Comparison of ENCODE assay signal across 26 cellular contexts in the genomic region with DNA sequence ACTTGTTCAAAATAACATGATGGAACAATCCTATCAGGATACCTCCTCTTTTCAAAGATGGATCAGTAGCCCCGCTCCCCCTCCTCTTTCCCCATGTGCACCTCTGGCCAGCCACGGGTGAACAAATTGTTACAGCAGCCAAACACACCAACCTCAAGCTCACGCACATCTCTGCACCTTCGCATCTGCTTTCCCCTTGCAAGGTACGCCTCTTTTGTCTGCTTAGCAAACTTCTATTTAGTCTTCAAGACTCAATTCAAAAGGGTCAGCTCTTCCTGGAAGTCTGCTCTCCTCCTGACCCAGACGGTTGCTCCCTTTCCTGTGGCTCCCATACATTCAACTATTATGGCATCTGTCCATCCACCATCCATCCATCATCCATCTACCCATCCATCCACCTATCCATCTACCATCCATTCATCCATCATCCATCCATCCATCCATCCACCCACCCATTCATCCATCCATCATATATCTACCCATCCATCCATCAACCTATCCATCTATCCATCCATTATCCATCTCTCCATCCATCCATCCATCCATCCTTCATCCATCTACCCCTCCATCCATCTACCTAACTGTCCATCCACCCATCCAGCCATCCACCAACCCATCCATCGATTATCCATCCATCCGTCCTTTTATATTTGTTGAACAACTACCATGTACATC. TPM values are rescaled to one million over a fixed set of nuclear protein-coding genes. Genes with fewer than 3 reads are reported as not detected.
"Had no signal": no experiment of that assay in that cellular context is flagged by ENCODE, and none has a peak within 500 bp of the region (broad histone marks: within the 10 kb centered on the region; RNA-seq: fewer than 3 reads in every experiment).

No MANE protein-coding gene starts in this region.

- H3K4me1 ChIP-seq: foreskin keratinocyte, uterus had no signal

- H3K9me3 ChIP-seq: body of pancreas, left ventricle myocardium inferior, tibial nerve, uterus had no signal

- ATAC-seq: body of pancreas, foreskin keratinocyte had no signal

- DNase-seq: activated CD4-positive, alpha-beta T cell treated with anti-CD3 and anti-CD28 coated beads for 1 hour; activated CD8-positive, alpha-beta memory T cell treated with anti-CD3 and anti-CD28 coated beads for 24 hours; activated CD8-positive, alpha-beta memory T cell treated with anti-CD3 and anti-CD28 coated beads, Interleukin-2, amount 50 U/mL, for 48 hours; activated gamma-delta T cell; activated naive CD8-positive, alpha-beta T cell treated with anti-CD3 and anti-CD28 coated beads for 36 hours; body of pancreas; dorsolateral prefrontal cortex; endodermal cell; foreskin keratinocyte; head of caudate nucleus; left ventricle myocardium inferior; mammary epithelial cell; midbrain; occipital lobe; stimulated activated CD4-positive, alpha-beta T cell treated with anti-CD3 and anti-CD28 coated beads, Interleukin-12 subunit alpha, Interleukin-12 subunit beta, amount 100 ng/mL, for 4 hours; stimulated activated CD4-positive, alpha-beta T cell treated with anti-CD3 and anti-CD28 coated beads, Interleukin-1b, Interleukin-23, amount 100 ng/mL, for 48 hours; stimulated activated CD8-positive, alpha-beta memory T cell treated with anti-CD3 and anti-CD28 coated beads, Interleukin-4, amount 100 ng/mL, for 48 hours; stimulated activated naive CD4-positive, alpha-beta T cell; uterus; WERI-Rb-1 had no signal

- H3K4me3 Mint-ChIP-seq: activated naive CD8-positive, alpha-beta T cell treated with anti-CD3 and anti-CD28 coated beads for 36 hours; endodermal cell had no signal

- FAIRE-seq: colon had no signal

- H3K36me3 Mint-ChIP-seq: activated naive CD8-positive, alpha-beta T cell treated with anti-CD3 and anti-CD28 coated beads for 36 hours had no signal

- H3K36me3 ChIP-seq: uterus, WERI-Rb-1 had no signal

- H3K9me3 Mint-ChIP-seq: activated naive CD8-positive, alpha-beta T cell treated with anti-CD3 and anti-CD28 coated beads for 36 hours; endodermal cell had no signal

- H3K27ac ChIP-seq: body of pancreas, foreskin keratinocyte, left ventricle myocardium inferior, tibial nerve, uterus had no signal

- H3K4me3 ChIP-seq: body of pancreas, dorsolateral prefrontal cortex, left ventricle myocardium inferior, tibial nerve, uterus had no signal

- H3K27ac Mint-ChIP-seq: activated naive CD8-positive, alpha-beta T cell treated with anti-CD3 and anti-CD28 coated beads for 36 hours; endodermal cell had no signal

RNA-seq across cellular contexts. Expression of a gene that starts 36.3 kb away (rescaled TPM):
- total RNA-seq: epithelial cell of proximal tubule; fibroblast of lung; foreskin keratinocyte; kidney epithelial cell; mammary epithelial cell; T-helper 2 cell treated with Interferon-gamma antibody and Interleukin-4, amounts not matched to agents 100 ng/mL and 5 ng/mL, for 36 hours had no signal
- polyA plus RNA-seq: fibroblast of lung, foreskin keratinocyte, mammary epithelial cell had no signal
